In the genomic region with DNA sequence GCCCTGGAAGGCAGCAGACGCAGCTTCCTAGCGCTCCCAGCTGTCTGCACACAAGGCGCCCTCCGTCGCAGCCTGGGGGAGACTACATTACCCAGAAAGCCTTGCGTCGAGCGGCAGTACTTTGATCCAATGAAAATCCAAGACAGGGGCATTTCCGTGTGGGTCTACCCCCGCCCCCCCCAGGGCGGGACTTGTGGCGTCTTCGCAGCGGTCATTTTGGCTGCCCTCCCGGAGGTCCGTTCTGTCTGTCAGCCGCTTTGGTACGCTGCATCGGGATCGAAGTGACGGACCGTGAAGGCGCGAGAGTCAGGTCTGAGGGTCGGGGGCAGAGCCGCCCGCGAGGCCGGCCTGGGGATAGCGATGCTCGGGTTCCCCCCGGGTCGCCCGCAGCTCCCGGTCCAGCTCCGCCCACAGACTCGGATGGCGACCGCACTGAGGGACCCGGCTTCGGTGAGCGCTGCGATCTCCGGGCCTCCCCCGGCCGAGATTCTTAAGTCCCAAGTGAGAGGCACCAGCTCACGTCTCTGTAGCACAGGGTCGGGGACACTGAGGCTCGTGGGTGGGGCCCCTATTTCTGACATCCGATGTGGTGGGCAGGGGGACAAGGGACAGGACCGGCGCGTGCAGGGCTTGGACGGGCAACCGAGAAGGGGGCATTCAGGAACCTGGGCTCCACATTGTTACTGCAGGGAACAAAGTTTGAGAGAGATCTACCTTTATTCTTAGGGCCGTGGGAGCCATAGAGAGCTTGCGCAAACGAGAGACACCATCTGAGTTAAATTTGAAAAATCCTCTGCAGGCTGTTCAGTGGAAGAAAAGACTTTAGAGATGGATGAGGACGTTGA, we compare ENCODE assay signal across 1 cellular context.
TF ChIP-seq lines count a peak whose summit lies in the region.

Gene ZNF211, plus strand, starts transcription at position 182 of the 845 bp plus-strand sequence. Its CDS starts 179 bp downstream, at position 361.

TF ChIP-seq in K562, 482 proteins besides CTCF, POLR2A, EP300 and RAD21 (continued from another document and continues in another):
- TF ChIP-seq SRSF1 (IDR thresholded peaks at IDR 0.05; ENCODE audit: low read depth, low read length) = no peak
- no peak for TF ChIP-seq NR2C2 (CRISPR knock-in tag; IDR thresholded peaks at IDR 0.05)
- peak; percentile 82 for TF ChIP-seq NR2C2 (tag; IDR thresholded peaks at IDR 0.05)
- no peak for TF ChIP-seq TCF7L2 (IDR thresholded peaks at IDR 0.05; ENCODE audit: low read depth, low read length)
- TF ChIP-seq EGR1 (conservative IDR thresholded peaks at IDR 0.05) = peak; percentile 53; the same call in 1 of the 2 replicates
- TF ChIP-seq, protein P1, sequence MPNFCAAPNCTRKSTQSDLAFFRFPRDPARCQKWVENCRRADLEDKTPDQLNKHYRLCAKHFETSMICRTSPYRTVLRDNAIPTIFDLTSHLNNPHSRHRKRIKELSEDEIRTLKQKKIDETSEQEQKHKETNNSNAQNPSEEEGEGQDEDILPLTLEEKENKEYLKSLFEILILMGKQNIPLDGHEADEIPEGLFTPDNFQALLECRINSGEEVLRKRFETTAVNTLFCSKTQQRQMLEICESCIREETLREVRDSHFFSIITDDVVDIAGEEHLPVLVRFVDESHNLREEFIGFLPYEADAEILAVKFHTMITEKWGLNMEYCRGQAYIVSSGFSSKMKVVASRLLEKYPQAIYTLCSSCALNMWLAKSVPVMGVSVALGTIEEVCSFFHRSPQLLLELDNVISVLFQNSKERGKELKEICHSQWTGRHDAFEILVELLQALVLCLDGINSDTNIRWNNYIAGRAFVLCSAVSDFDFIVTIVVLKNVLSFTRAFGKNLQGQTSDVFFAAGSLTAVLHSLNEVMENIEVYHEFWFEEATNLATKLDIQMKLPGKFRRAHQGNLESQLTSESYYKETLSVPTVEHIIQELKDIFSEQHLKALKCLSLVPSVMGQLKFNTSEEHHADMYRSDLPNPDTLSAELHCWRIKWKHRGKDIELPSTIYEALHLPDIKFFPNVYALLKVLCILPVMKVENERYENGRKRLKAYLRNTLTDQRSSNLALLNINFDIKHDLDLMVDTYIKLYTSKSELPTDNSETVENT (CRISPR knock-in tag; IDR thresholded peaks at IDR 0.05) = 0 out of 2 replicates have a peak, but pooled peaks have one; percentile 19
- TF ChIP-seq KDM5B (IDR thresholded peaks at IDR 0.05; ENCODE audit: insufficient replicate concordance, low read depth, low read length) = peak; percentile 55
- peak; percentile 61; the same call in 1 of the 2 replicates for TF ChIP-seq ZBTB7A (IDR thresholded peaks at IDR 0.05; ENCODE audit: borderline replicate concordance, control insufficient read depth, low read depth, low read length)
- peak; percentile 68; the same call in 1 of the 2 replicates for TF ChIP-seq ELF4 (CRISPR knock-in tag; IDR thresholded peaks at IDR 0.05)
- no peak for TF ChIP-seq HMGN3 (IDR thresholded peaks at IDR 0.05; ENCODE audit: borderline replicate concordance, extremely low read depth, insufficient read length, low read depth, low read length)
- TF ChIP-seq, protein P2, sequence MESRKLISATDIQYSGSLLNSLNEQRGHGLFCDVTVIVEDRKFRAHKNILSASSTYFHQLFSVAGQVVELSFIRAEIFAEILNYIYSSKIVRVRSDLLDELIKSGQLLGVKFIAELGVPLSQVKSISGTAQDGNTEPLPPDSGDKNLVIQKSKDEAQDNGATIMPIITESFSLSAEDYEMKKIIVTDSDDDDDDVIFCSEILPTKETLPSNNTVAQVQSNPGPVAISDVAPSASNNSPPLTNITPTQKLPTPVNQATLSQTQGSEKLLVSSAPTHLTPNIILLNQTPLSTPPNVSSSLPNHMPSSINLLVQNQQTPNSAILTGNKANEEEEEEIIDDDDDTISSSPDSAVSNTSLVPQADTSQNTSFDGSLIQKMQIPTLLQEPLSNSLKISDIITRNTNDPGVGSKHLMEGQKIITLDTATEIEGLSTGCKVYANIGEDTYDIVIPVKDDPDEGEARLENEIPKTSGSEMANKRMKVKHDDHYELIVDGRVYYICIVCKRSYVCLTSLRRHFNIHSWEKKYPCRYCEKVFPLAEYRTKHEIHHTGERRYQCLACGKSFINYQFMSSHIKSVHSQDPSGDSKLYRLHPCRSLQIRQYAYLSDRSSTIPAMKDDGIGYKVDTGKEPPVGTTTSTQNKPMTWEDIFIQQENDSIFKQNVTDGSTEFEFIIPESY (CRISPR knock-in tag; IDR thresholded peaks at IDR 0.05) = no peak
- TF ChIP-seq RB1 (IDR thresholded peaks at IDR 0.05; ENCODE audit: low read depth) = no peak
- no peak for TF ChIP-seq ZNF311 (CRISPR knock-in tag; IDR thresholded peaks at IDR 0.05)
- no peak for TF ChIP-seq ZSCAN29 (IDR thresholded peaks at IDR 0.05)
- no peak for TF ChIP-seq ZNF639 (CRISPR knock-in tag; conservative IDR thresholded peaks at IDR 0.05 in 1 of 2, IDR thresholded peaks at IDR 0.05 in 1 of 2)
- TF ChIP-seq ZNF354B (CRISPR knock-in tag; IDR thresholded peaks at IDR 0.05) = no peak
- TF ChIP-seq ATF1 (CRISPR knock-in tag; IDR thresholded peaks at IDR 0.05) = no peak
- peak; percentile 87 for TF ChIP-seq ATF1 (tag; IDR thresholded peaks at IDR 0.05)
- TF ChIP-seq ZNF175 (CRISPR knock-in tag; IDR thresholded peaks at IDR 0.05; ENCODE audit: low read depth) = no peak
- TF ChIP-seq OTX1 (CRISPR knock-in tag; IDR thresholded peaks at IDR 0.05) = no peak
- TF ChIP-seq ZNF75A (CRISPR knock-in tag; IDR thresholded peaks at IDR 0.05) = no peak
- no peak for TF ChIP-seq KLF16 (IDR thresholded peaks at IDR 0.05)
- TF ChIP-seq POLR2B (IDR thresholded peaks at IDR 0.05; ENCODE audit: low read depth, partially characterized antibody) = peak; percentile 44
- TF ChIP-seq EP400 (IDR thresholded peaks at IDR 0.05) = peak; percentile 35; the same call in 1 of the 2 replicates
- TF ChIP-seq VEZF1 (CRISPR knock-in tag; IDR thresholded peaks at IDR 0.05) = peak; percentile 95
- peak; percentile 53 for TF ChIP-seq CREB1 (IDR thresholded peaks at IDR 0.05)
- TF ChIP-seq CREB1 (CRISPR knock-in tag; IDR thresholded peaks at IDR 0.05) = no peak
- TF ChIP-seq SLC30A9 (CRISPR knock-in tag; IDR thresholded peaks at IDR 0.05) = no peak
- TF ChIP-seq TAF7 (tag; IDR thresholded peaks at IDR 0.05) = 0 out of 2 replicates have a peak, but pooled peaks have one; percentile 29
- TF ChIP-seq SP2 (IDR thresholded peaks at IDR 0.05; ENCODE audit: extremely low read depth, low read depth, low read length, poor library complexity, severe bottlenecking) = peak; percentile 74
- peak; percentile 80 for TF ChIP-seq NFIC (IDR thresholded peaks at IDR 0.05)
- no peak for TF ChIP-seq E2F1 (CRISPR knock-in tag; IDR thresholded peaks at IDR 0.05)
- TF ChIP-seq ZNF24 (IDR thresholded peaks at IDR 0.05) = no peak
- TF ChIP-seq ZNF143 (CRISPR knock-in tag; IDR thresholded peaks at IDR 0.05) = peak; percentile 91
- TF ChIP-seq ZFP30 (CRISPR knock-in tag; IDR thresholded peaks at IDR 0.05; ENCODE audit: borderline replicate concordance) = no peak
- no peak for TF ChIP-seq GTF2A2 (tag; IDR thresholded peaks at IDR 0.05)
- no peak for TF ChIP-seq ELK3 (CRISPR knock-in tag; IDR thresholded peaks at IDR 0.05)
- 0 out of 2 replicates have a peak, but pooled peaks have one; percentile 42 for TF ChIP-seq SREBF1 (IDR thresholded peaks at IDR 0.05; ENCODE audit: borderline replicate concordance, low read depth, low read length)
- TF ChIP-seq NR2C1 (IDR thresholded peaks at IDR 0.05) = no peak
- TF ChIP-seq NR2C1 (tag; IDR thresholded peaks at IDR 0.05) = peak; percentile 80
- peak; percentile 87 for TF ChIP-seq ELF1 (tag; IDR thresholded peaks at IDR 0.05)
- no peak for TF ChIP-seq GABPB2 (CRISPR knock-in tag; conservative IDR thresholded peaks at IDR 0.05)
- TF ChIP-seq, protein P3, sequence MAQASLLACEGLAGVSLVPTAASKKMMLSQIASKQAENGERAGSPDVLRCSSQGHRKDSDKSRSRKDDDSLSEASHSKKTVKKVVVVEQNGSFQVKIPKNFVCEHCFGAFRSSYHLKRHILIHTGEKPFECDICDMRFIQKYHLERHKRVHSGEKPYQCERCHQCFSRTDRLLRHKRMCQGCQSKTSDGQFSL (CRISPR knock-in tag; IDR thresholded peaks at IDR 0.05) = peak; percentile 92
- TF ChIP-seq, protein P3 (tag; IDR thresholded peaks at IDR 0.05) = peak in 1 of 2 experiments; percentile 82; a peak in 1 of 4 replicates
- TF ChIP-seq, protein P4, sequence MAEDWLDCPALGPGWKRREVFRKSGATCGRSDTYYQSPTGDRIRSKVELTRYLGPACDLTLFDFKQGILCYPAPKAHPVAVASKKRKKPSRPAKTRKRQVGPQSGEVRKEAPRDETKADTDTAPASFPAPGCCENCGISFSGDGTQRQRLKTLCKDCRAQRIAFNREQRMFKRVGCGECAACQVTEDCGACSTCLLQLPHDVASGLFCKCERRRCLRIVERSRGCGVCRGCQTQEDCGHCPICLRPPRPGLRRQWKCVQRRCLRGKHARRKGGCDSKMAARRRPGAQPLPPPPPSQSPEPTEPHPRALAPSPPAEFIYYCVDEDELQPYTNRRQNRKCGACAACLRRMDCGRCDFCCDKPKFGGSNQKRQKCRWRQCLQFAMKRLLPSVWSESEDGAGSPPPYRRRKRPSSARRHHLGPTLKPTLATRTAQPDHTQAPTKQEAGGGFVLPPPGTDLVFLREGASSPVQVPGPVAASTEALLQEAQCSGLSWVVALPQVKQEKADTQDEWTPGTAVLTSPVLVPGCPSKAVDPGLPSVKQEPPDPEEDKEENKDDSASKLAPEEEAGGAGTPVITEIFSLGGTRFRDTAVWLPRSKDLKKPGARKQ (CRISPR knock-in tag; IDR thresholded peaks at IDR 0.05) = no peak
- TF ChIP-seq CHD2 (IDR thresholded peaks at IDR 0.05; ENCODE audit: low read depth, low read length) = peak; percentile 66
- 0 out of 4 replicates have a peak, but pooled peaks of 1 of the 2 experiments have one; percentile 16 for TF ChIP-seq SRF (CRISPR knock-in tag; IDR thresholded peaks at IDR 0.05)
